ENCODE assay signal across 17 cellular contexts in the genomic region with DNA sequence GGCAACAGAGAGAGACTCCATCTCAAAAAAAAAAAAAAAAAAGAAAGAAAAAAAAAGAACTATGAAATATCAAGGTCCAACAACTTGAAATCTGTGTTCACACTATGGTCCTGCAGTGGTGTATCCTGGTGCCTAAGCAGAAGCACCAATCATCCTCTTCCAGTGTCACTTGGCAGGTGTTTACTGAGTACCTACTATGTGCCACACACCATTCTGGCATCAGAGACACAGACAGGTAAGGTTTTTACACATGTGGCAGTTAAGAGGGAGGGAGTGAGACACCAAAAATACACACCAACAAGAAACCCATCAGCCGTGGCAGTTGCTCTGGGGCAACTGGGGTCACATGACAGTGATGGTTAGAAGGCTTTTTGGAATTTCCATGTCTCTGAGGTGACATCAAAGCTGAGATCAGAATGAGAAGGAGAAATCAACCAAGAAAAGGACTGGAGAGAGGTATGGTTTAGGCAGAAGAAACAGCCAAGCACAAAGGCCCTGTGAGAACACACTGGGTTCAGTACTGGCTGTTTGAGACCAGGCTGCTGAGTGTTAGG. TPM values are rescaled to one million over a fixed set of nuclear protein-coding genes. Genes with fewer than 3 reads are reported as not detected.
DNase-seq lines count a peak whose midpoint lies in the region; ATAC-seq and TF ChIP-seq lines count a peak whose summit lies in the region.
"Had no signal": no experiment of that assay in that cellular context is flagged by ENCODE, and none has a peak within 500 bp of the region (broad histone marks: within the 10 kb centered on the region; RNA-seq: fewer than 3 reads in every experiment).

No MANE protein-coding gene starts in this region.

- H3K27ac ChIP-seq in IMR-90 (ENCODE audit: insufficient read depth, low read length) = no peak overlapping the region
- H3K27ac ChIP-seq in substantia nigra (ENCODE audit: low read depth, low read length, poor library complexity, severe bottlenecking) = no peak overlapping the region
- no peak overlapping the region for H3K27ac ChIP-seq in caudate nucleus (ENCODE audit: low read depth, low read length)
- H3K27ac ChIP-seq: ascending aorta, psoas muscle had no signal

- no peaks in the 10 kb centered on the region for H3K27me3 ChIP-seq in IMR-90 (ENCODE audit: control insufficient read depth, insufficient read depth, low read length)
- H3K27me3 ChIP-seq: ascending aorta, stomach had no signal

- no peak overlapping the region for H3K4me3 ChIP-seq in IMR-90 (ENCODE audit: insufficient read depth, low read depth, low read length)
- H3K4me3 ChIP-seq: ascending aorta, psoas muscle, stomach had no signal

- no peak overlapping the region for H3K4me2 ChIP-seq in IMR-90 (ENCODE audit: low read depth, low read length)

- in situ Hi-C loops in IMR-90 (cut with MboI; ENCODE audit: low sequenced_read_pairs) = no loop called here

- dilution Hi-C loops in IMR-90 (cut with HindIII; ENCODE audit: low sequenced_read_pairs, unreplicated experiment) = no loop called here

- CTCF ChIA-PET in IMR-90 (lab: Yijun Ruan, JAX) = interaction anchor here (1.3 kb wide), 1 partner anchor 10 kb away, joined by 4 read pairs; no protein-coding TSS in a partner anchor

- H3K9ac ChIP-seq in IMR-90 (ENCODE audit: low read depth, low read length) = no peak overlapping the region

- H3K4ac ChIP-seq in IMR-90 (ENCODE audit: low read depth, low read length) = no peak overlapping the region

- peaks cover 5% of the 10 kb centered on the region for H3K9me1 ChIP-seq in IMR-90 (ENCODE audit: insufficient read depth, low read length)

- H3K14ac ChIP-seq in IMR-90 (replicated peaks; ENCODE audit: low read depth, low read length) = peak overlapping the region; percentile 45; the same call in 1 of the 2 replicates

- H3K9me3 ChIP-seq in IMR-90 (ENCODE audit: control insufficient read depth, insufficient read depth, low read length) = no peaks in the 10 kb centered on the region
- H3K9me3 ChIP-seq: ascending aorta, psoas muscle, stomach had no signal

- no peak for TF ChIP-seq RAD21 in IMR-90 (IDR thresholded peaks at IDR 0.05; ENCODE audit: low read length)

- no peak for ATAC-seq in activated T-cell treated with anti-CD3 and anti-CD28 coated beads, Interleukin-2, amount 50 U/mL, for 72 hours (replicated peaks in 1 of 2)
- no peak for ATAC-seq in IMR-90 (ENCODE audit: low read depth)
- ATAC-seq in stimulated activated effector memory CD8-positive, alpha-beta T cell treated with anti-CD3 and anti-CD28 coated beads, Interleukin-12 subunit alpha, Interleukin-12 subunit beta, amount 100 ng/mL, for 72 hours = no peak
- ATAC-seq: activated CD4-positive, CD25-positive, alpha-beta regulatory T cell treated with anti-CD3 and anti-CD28 coated beads, Interleukin-2, amount 50 U/mL, for 24 hours; psoas muscle had no signal

- no peak for DNase-seq in activated T-cell treated with anti-CD3 and anti-CD28 coated beads, Interleukin-2, amount 50 U/mL, for 72 hours
- no peak for DNase-seq in activated T-cell treated with anti-CD3 and anti-CD28 coated beads, Interleukin-2, amount 50 U/mL, for 1 hour
- DNase-seq in IMR-90 = no peak
- DNase-seq in activated T-helper 2 cell treated with anti-CD3 and anti-CD28 coated beads, Interferon-gamma antibody, Interleukin-2, Interleukin-4, amounts not matched to agents 10 μg/mL and 5 μg/mL and 100 μg/mL, durations not matched to agents 14 hours and 24 hours and 36 hours (ENCODE audit: low spot score) = no peak
- DNase-seq in stimulated activated effector memory CD8-positive, alpha-beta T cell treated with anti-CD3 and anti-CD28 coated beads, Interleukin-12 subunit alpha, Interleukin-12 subunit beta, amount 100 ng/mL, for 72 hours (ENCODE audit: low spot score in 2 of 2) = no peak
- no peak for DNase-seq in substantia nigra (lab: John Stamatoyannopoulos, UW)
- DNase-seq in iPS-NIHi11 (ENCODE audit: low spot score) = no peak
- DNase-seq in caudate nucleus (lab: John Stamatoyannopoulos, UW) = no peak
- DNase-seq: Calu3, NCI-H1417 treated with DMSO at 0.1 percent for 48 hours, nephron progenitor cell, psoas muscle, Right ventricle myocardium superior, stomach had no signal

- POLR2A ChIA-PET in IMR-90 (lab: Charles Lee; ENCODE audit: unreplicated experiment) = no interaction called here

- H3K36me3 Mint-ChIP-seq in activated T-cell treated with anti-CD3 and anti-CD28 coated beads, Interleukin-2, amount 50 U/mL, for 72 hours (ENCODE audit: insufficient read depth in 2 of 2) = peaks cover 9 to 10% of the 10 kb centered on the region in 2 donors
- peaks cover 37% of the 10 kb centered on the region for H3K36me3 Mint-ChIP-seq in activated T-helper 2 cell treated with anti-CD3 and anti-CD28 coated beads, Interferon-gamma antibody, Interleukin-2, Interleukin-4, amounts not matched to agents 10 μg/mL and 5 μg/mL and 100 μg/mL, durations not matched to agents 14 hours and 24 hours and 36 hours (ENCODE audit: low read depth)
- peaks cover 90% of the 10 kb centered on the region for H3K36me3 Mint-ChIP-seq in stimulated activated effector memory CD8-positive, alpha-beta T cell treated with anti-CD3 and anti-CD28 coated beads, Interleukin-12 subunit alpha, Interleukin-12 subunit beta, amount 100 ng/mL, for 72 hours

- no peak overlapping the region for H2BK5ac ChIP-seq in IMR-90 (ENCODE audit: low read depth, low read length, poor library complexity, severe bottlenecking)

- H2AFZ ChIP-seq in IMR-90 (replicated peaks; ENCODE audit: low read length, poor library complexity) = no peak overlapping the region

- TF ChIP-seq CTCF in IMR-90 (conservative IDR thresholded peaks at IDR 0.05; ENCODE audit: low read depth, low read length) = no peak

- no peak for TF ChIP-seq POLR2A in IMR-90 (IDR thresholded peaks at IDR 0.05; ENCODE audit: low read depth, low read length)

- H2BK15ac ChIP-seq in IMR-90 (ENCODE audit: low read depth, low read length) = no peak overlapping the region

- no CpG with 5 or more reads among the region's 1 CpG for WGBS in IMR-90 (ENCODE audit: extremely low coverage in 2 of 2, insufficient read length in 1 of 2), 2 experiments

- H3K27ac Mint-ChIP-seq in activated T-cell treated with anti-CD3 and anti-CD28 coated beads, Interleukin-2, amount 50 U/mL, for 72 hours = peak overlapping the region; percentile 88
- H3K27ac Mint-ChIP-seq in activated T-helper 2 cell treated with anti-CD3 and anti-CD28 coated beads, Interferon-gamma antibody, Interleukin-2, Interleukin-4, amounts not matched to agents 10 μg/mL and 5 μg/mL and 100 μg/mL, durations not matched to agents 14 hours and 24 hours and 36 hours = peak overlapping the region; percentile 94
- H3K27ac Mint-ChIP-seq in stimulated activated effector memory CD8-positive, alpha-beta T cell treated with anti-CD3 and anti-CD28 coated beads, Interleukin-12 subunit alpha, Interleukin-12 subunit beta, amount 100 ng/mL, for 72 hours = peak overlapping the region; percentile 88
- H3K27ac Mint-ChIP-seq: nephron progenitor cell had no signal

- H3K56ac ChIP-seq in IMR-90 (ENCODE audit: extremely low read depth, insufficient read depth, low read length) = no peak overlapping the region

- peak overlapping the region; percentile 48 to 49 for H3K4me3 Mint-ChIP-seq in activated T-cell treated with anti-CD3 and anti-CD28 coated beads, Interleukin-2, amount 50 U/mL, for 72 hours
- peak overlapping the region; percentile 41 for H3K4me3 Mint-ChIP-seq in activated T-helper 2 cell treated with anti-CD3 and anti-CD28 coated beads, Interferon-gamma antibody, Interleukin-2, Interleukin-4, amounts not matched to agents 10 μg/mL and 5 μg/mL and 100 μg/mL, durations not matched to agents 14 hours and 24 hours and 36 hours (ENCODE audit: low read depth)
- peak overlapping the region; percentile 36 for H3K4me3 Mint-ChIP-seq in stimulated activated effector memory CD8-positive, alpha-beta T cell treated with anti-CD3 and anti-CD28 coated beads, Interleukin-12 subunit alpha, Interleukin-12 subunit beta, amount 100 ng/mL, for 72 hours
- H3K4me3 Mint-ChIP-seq: nephron progenitor cell had no signal

- no TSS peak for BruUV-seq in IMR-90 (replicated peaks; lab: Mats Ljungman, UMichigan)

- H3K36me3 ChIP-seq in IMR-90 (ENCODE audit: control insufficient read depth, insufficient read depth, low read length) = no peaks in the 10 kb centered on the region; the same call in 1 of the 2 replicates
- H3K36me3 ChIP-seq: ascending aorta, stomach had no signal

- no peak overlapping the region for H4K5ac ChIP-seq in IMR-90 (ENCODE audit: low read depth, low read length)

- H2BK20ac ChIP-seq in IMR-90 (ENCODE audit: low read depth, low read length) = no peak overlapping the region

- no peak overlapping the region for H2AK5ac ChIP-seq in IMR-90 (ENCODE audit: low read depth, low read length)

- H3K23ac ChIP-seq in IMR-90 (ENCODE audit: low read depth, low read length) = no peak overlapping the region; the same call in 1 of the 2 replicates

- no peak overlapping the region for H4K8ac ChIP-seq in IMR-90 (ENCODE audit: low read depth in 2 of 2, low read length in 2 of 2)

- H4K91ac ChIP-seq in IMR-90 (ENCODE audit: insufficient read depth, low read depth, low read length) = no peak overlapping the region

- H2BK120ac ChIP-seq in IMR-90 (ENCODE audit: low read depth, low read length) = no peak overlapping the region

- H3K9me3 Mint-ChIP-seq in activated T-cell treated with anti-CD3 and anti-CD28 coated beads, Interleukin-2, amount 50 U/mL, for 72 hours = peaks cover 3 to 5% of the 10 kb centered on the region in 2 donors
- peaks cover 4% of the 10 kb centered on the region for H3K9me3 Mint-ChIP-seq in activated T-helper 2 cell treated with anti-CD3 and anti-CD28 coated beads, Interferon-gamma antibody, Interleukin-2, Interleukin-4, amounts not matched to agents 10 μg/mL and 5 μg/mL and 100 μg/mL, durations not matched to agents 14 hours and 24 hours and 36 hours
- H3K9me3 Mint-ChIP-seq in stimulated activated effector memory CD8-positive, alpha-beta T cell treated with anti-CD3 and anti-CD28 coated beads, Interleukin-12 subunit alpha, Interleukin-12 subunit beta, amount 100 ng/mL, for 72 hours = no peaks in the 10 kb centered on the region
- H3K9me3 Mint-ChIP-seq: nephron progenitor cell had no signal

- no peak overlapping the region for H3K18ac ChIP-seq in IMR-90 (ENCODE audit: low read depth, low read length)

- H4K20me1 ChIP-seq in IMR-90 (ENCODE audit: insufficient read depth, low read length) = no peaks in the 10 kb centered on the region

- 0 out of 2 replicates have a peak, but pooled peaks cover under 1% of the 10 kb centered on the region for H3K4me1 ChIP-seq in IMR-90 (ENCODE audit: control insufficient read depth, insufficient read depth, low read length)
- H3K4me1 ChIP-seq: ascending aorta, psoas muscle had no signal

- H2AK9ac ChIP-seq in IMR-90 (replicated peaks; ENCODE audit: low read depth, low read length, poor library complexity) = no peak overlapping the region

- intact Hi-C loops in IMR-90 (cut with micrococcal nuclease) = no loop called here
- intact Hi-C loops in activated T-helper 2 cell treated with anti-CD3 and anti-CD28 coated beads, Interferon-gamma antibody, Interleukin-2, Interleukin-4, amounts not matched to agents 10 μg/mL and 5 μg/mL and 100 μg/mL, durations not matched to agents 14 hours and 24 hours and 36 hours (cut with micrococcal nuclease) = no loop called here

- peaks cover 81% of the 10 kb centered on the region for H3K4me1 Mint-ChIP-seq in activated T-cell treated with anti-CD3 and anti-CD28 coated beads, Interleukin-2, amount 50 U/mL, for 72 hours (ENCODE audit: low read depth)
- peaks cover 53% of the 10 kb centered on the region for H3K4me1 Mint-ChIP-seq in activated T-helper 2 cell treated with anti-CD3 and anti-CD28 coated beads, Interferon-gamma antibody, Interleukin-2, Interleukin-4, amounts not matched to agents 10 μg/mL and 5 μg/mL and 100 μg/mL, durations not matched to agents 14 hours and 24 hours and 36 hours (ENCODE audit: low read depth)
- peaks cover 58% of the 10 kb centered on the region for H3K4me1 Mint-ChIP-seq in stimulated activated effector memory CD8-positive, alpha-beta T cell treated with anti-CD3 and anti-CD28 coated beads, Interleukin-12 subunit alpha, Interleukin-12 subunit beta, amount 100 ng/mL, for 72 hours

- H3K79me1 ChIP-seq in IMR-90 (ENCODE audit: low read depth in 1 of 2, low read length in 2 of 2) = 0 out of 4 replicates have a peak, but pooled peaks cover 0 to 4% of the 10 kb centered on the region in 2 experiments

- H3K27me3 Mint-ChIP-seq in activated T-cell treated with anti-CD3 and anti-CD28 coated beads, Interleukin-2, amount 50 U/mL, for 72 hours (ENCODE audit: low read depth) = no peaks in the 10 kb centered on the region
- no peaks in the 10 kb centered on the region for H3K27me3 Mint-ChIP-seq in activated T-helper 2 cell treated with anti-CD3 and anti-CD28 coated beads, Interferon-gamma antibody, Interleukin-2, Interleukin-4, amounts not matched to agents 10 μg/mL and 5 μg/mL and 100 μg/mL, durations not matched to agents 14 hours and 24 hours and 36 hours (ENCODE audit: low read depth)

RNA-seq across cellular contexts. Expression of a gene that starts 17.6 kb away (rescaled TPM):
- 10 to 100 TPM; 28.3 to 56.8 TPM for total RNA-seq in activated T-cell treated with anti-CD3 and anti-CD28 coated beads, Interleukin-2, amount 50 U/mL, for 72 hours
- 0.90 and 1.4 TPM in 2 replicates for total RNA-seq in IMR-90 (2012; rRNA removed)
- polyA plus RNA-seq in IMR-90 (2012; rRNA removed) = 2.8 and 2.9 TPM in 2 replicates
- polyA plus RNA-seq in IMR-90 (2012; cell fraction: cytosol; rRNA removed) = 1.8 TPM in 2 replicates
- 16.5 and 21.4 TPM in 2 replicates for polyA plus RNA-seq in IMR-90 (2012; cell fraction: nucleus; rRNA removed; ENCODE audit: low replicate concordance)
- total RNA-seq in activated T-helper 2 cell treated with anti-CD3 and anti-CD28 coated beads, Interferon-gamma antibody, Interleukin-2, Interleukin-4, amounts not matched to agents 10 μg/mL and 5 μg/mL and 100 μg/mL, durations not matched to agents 14 hours and 24 hours and 36 hours = 23.4 and 24.8 TPM in 2 replicates
- total RNA-seq: ascending aorta, HT1080, Right ventricle myocardium superior had no signal

RNA-seq across cellular contexts. Expression of a gene that starts 27.1 kb away (rescaled TPM):
- 10 to 100 TPM; 72.8 to 82.2 TPM for total RNA-seq in activated T-cell treated with anti-CD3 and anti-CD28 coated beads, Interleukin-2, amount 50 U/mL, for 72 hours
- under 0.01 and 0.28 TPM in 2 replicates for total RNA-seq in IMR-90 (2012; rRNA removed)
- polyA plus RNA-seq in IMR-90 (2012; rRNA removed) = 4.1 and 5.4 TPM in 2 replicates
- 0.51 and 2.1 TPM in 2 replicates for polyA plus RNA-seq in IMR-90 (2012; cell fraction: cytosol; rRNA removed)
- 64.5 and 113 TPM in 2 replicates for polyA plus RNA-seq in IMR-90 (2012; cell fraction: nucleus; rRNA removed; ENCODE audit: low replicate concordance)
- total RNA-seq in activated T-helper 2 cell treated with anti-CD3 and anti-CD28 coated beads, Interferon-gamma antibody, Interleukin-2, Interleukin-4, amounts not matched to agents 10 μg/mL and 5 μg/mL and 100 μg/mL, durations not matched to agents 14 hours and 24 hours and 36 hours = 28.9 and 29.8 TPM in 2 replicates

RNA-seq across cellular contexts. Expression of a gene that starts 42.6 kb away (rescaled TPM):
- total RNA-seq in activated T-cell treated with anti-CD3 and anti-CD28 coated beads, Interleukin-2, amount 50 U/mL, for 72 hours = 10 to 100 TPM; 96.4 to 99.8 TPM
- 4.1 and 4.4 TPM in 2 replicates for total RNA-seq in IMR-90 (2012; rRNA removed)
- polyA plus RNA-seq in IMR-90 (2012; rRNA removed) = 10.9 and 11.0 TPM in 2 replicates
- 6.2 and 7.6 TPM in 2 replicates for polyA plus RNA-seq in IMR-90 (2012; cell fraction: cytosol; rRNA removed)
- polyA plus RNA-seq in IMR-90 (2012; cell fraction: nucleus; rRNA removed; ENCODE audit: low replicate concordance) = 54.8 and 78.0 TPM in 2 replicates
- total RNA-seq in activated T-helper 2 cell treated with anti-CD3 and anti-CD28 coated beads, Interferon-gamma antibody, Interleukin-2, Interleukin-4, amounts not matched to agents 10 μg/mL and 5 μg/mL and 100 μg/mL, durations not matched to agents 14 hours and 24 hours and 36 hours = 66.0 and 67.5 TPM in 2 replicates

Comparison
In these comparisons a context has a peak if more than half of its experiments do, and no peak if none do; other contexts are left out.
1. RNA of a gene that starts 17.6 kb away (total RNA-seq): 28.3 to 56.8 TPM in activated T-cell treated with anti-CD3 and anti-CD28 coated beads, Interleukin-2, amount 50 U/mL, for 72 hours and 23.4 to 24.8 TPM in activated T-helper 2 cell treated with anti-CD3 and anti-CD28 coated beads, Interferon-gamma antibody, Interleukin-2, Interleukin-4, amounts not matched to agents 10 μg/mL and 5 μg/mL and 100 μg/mL, durations not matched to agents 14 hours and 24 hours and 36 hours; 0.90 to 1.4 TPM in IMR-90; every median in the first group is over 10 times any median in the second.
2. RNA of a gene that starts 27.1 kb away (total RNA-seq): 72.8 to 82.2 TPM in activated T-cell treated with anti-CD3 and anti-CD28 coated beads, Interleukin-2, amount 50 U/mL, for 72 hours and 28.9 to 29.8 TPM in activated T-helper 2 cell treated with anti-CD3 and anti-CD28 coated beads, Interferon-gamma antibody, Interleukin-2, Interleukin-4, amounts not matched to agents 10 μg/mL and 5 μg/mL and 100 μg/mL, durations not matched to agents 14 hours and 24 hours and 36 hours; under 0.01 to 0.28 TPM in IMR-90; every median in the first group is over 10 times any median in the second.
3. RNA of a gene that starts 42.6 kb away (total RNA-seq): 96.4 to 99.8 TPM in activated T-cell treated with anti-CD3 and anti-CD28 coated beads, Interleukin-2, amount 50 U/mL, for 72 hours and 66.0 to 67.5 TPM in activated T-helper 2 cell treated with anti-CD3 and anti-CD28 coated beads, Interferon-gamma antibody, Interleukin-2, Interleukin-4, amounts not matched to agents 10 μg/mL and 5 μg/mL and 100 μg/mL, durations not matched to agents 14 hours and 24 hours and 36 hours; 4.1 to 4.4 TPM in IMR-90; every median in the first group is over 10 times any median in the second.
4. Peak in every context shown above with its lines, with median percentiles within 50 percentile points of each other: H3K27ac Mint-ChIP-seq and H3K4me3 Mint-ChIP-seq.